In genomic region chr17:34665150-34665802, GRCh38 we compare ENCODE assay signal across 14 cellular contexts.
DNase-seq lines count a peak whose midpoint lies in the region; ATAC-seq and TF ChIP-seq lines count a peak whose summit lies in the region.
"Had no signal": no experiment of that assay in that cellular context is flagged by ENCODE, and none has a peak within 500 bp of the region (broad histone marks: within the 10 kb centered on the region; RNA-seq: fewer than 3 reads in every experiment).

No MANE protein-coding gene starts in this region.

- no peak overlapping the region for H3K4me3 Mint-ChIP-seq in activated CD8-positive, alpha-beta T cell treated with anti-CD3 and anti-CD28 coated beads for 36 hours
- H3K4me3 Mint-ChIP-seq in activated CD8-positive, alpha-beta T cell treated with anti-CD3 and anti-CD28 coated beads, Interleukin-2, amount 10 ng/mL, durations not matched to agents 7 days and 5 days: no peak overlapping the region
- H3K4me3 Mint-ChIP-seq: activated CD8-positive, alpha-beta memory T cell treated with anti-CD3 and anti-CD28 coated beads, Interleukin-2, amount 10 ng/mL, durations not matched to agents 7 days and 5 days; nephron progenitor cell had no signal

- H3K79me1 ChIP-seq in mesendoderm (ENCODE audit: low read length): no peaks in the 10 kb centered on the region

- no peaks in the 10 kb centered on the region for H3K9me3 Mint-ChIP-seq in activated CD8-positive, alpha-beta T cell treated with anti-CD3 and anti-CD28 coated beads for 36 hours
- no peaks in the 10 kb centered on the region for H3K9me3 Mint-ChIP-seq in activated CD8-positive, alpha-beta T cell treated with anti-CD3 and anti-CD28 coated beads, Interleukin-2, amount 10 ng/mL, durations not matched to agents 7 days and 5 days (ENCODE audit: insufficient read depth)
- H3K9me3 Mint-ChIP-seq: nephron progenitor cell had no signal

- H3K36me3 ChIP-seq in H7 (replicated peaks; ENCODE audit: control insufficient read depth, insufficient read depth, low read length): no peaks in the 10 kb centered on the region
- H3K36me3 ChIP-seq in OCI-LY7 (ENCODE audit: insufficient read depth, low read length): no peaks in the 10 kb centered on the region
- no peaks in the 10 kb centered on the region for H3K36me3 ChIP-seq in mesendoderm (ENCODE audit: control insufficient read depth, insufficient read depth, low read length)
- H3K36me3 ChIP-seq: thyroid gland had no signal

- H3K9me2 ChIP-seq in OCI-LY7 (ENCODE audit: insufficient read depth, low read length): no peaks in the 10 kb centered on the region

- H3K18ac ChIP-seq in mesendoderm (ENCODE audit: low read length): no peak overlapping the region

- H3K4me1 Mint-ChIP-seq in activated CD8-positive, alpha-beta T cell treated with anti-CD3 and anti-CD28 coated beads for 36 hours (ENCODE audit: low read depth): peaks cover 11% of the 10 kb centered on the region
- H3K4me1 Mint-ChIP-seq in activated CD8-positive, alpha-beta T cell treated with anti-CD3 and anti-CD28 coated beads, Interleukin-2, amount 10 ng/mL, durations not matched to agents 7 days and 5 days (ENCODE audit: low read depth): peaks cover 9% of the 10 kb centered on the region

- peak; percentile 53 for ATAC-seq in activated CD8-positive, alpha-beta T cell treated with anti-CD3 and anti-CD28 coated beads for 36 hours
- no peak for ATAC-seq in activated CD8-positive, alpha-beta T cell treated with anti-CD3 and anti-CD28 coated beads, Interleukin-2, amount 10 ng/mL, durations not matched to agents 7 days and 5 days
- ATAC-seq in HG02973 (IDR thresholded peaks at IDR 0.05; ENCODE audit: unreplicated experiment) (no peak), GM19397 (IDR thresholded peaks at IDR 0.05; ENCODE audit: unreplicated experiment) (no peak)
- ATAC-seq: activated CD8-positive, alpha-beta memory T cell treated with anti-CD3 and anti-CD28 coated beads, Interleukin-2, amount 10 ng/mL, durations not matched to agents 7 days and 5 days had no signal

- H3K27me3 Mint-ChIP-seq in activated CD8-positive, alpha-beta T cell treated with anti-CD3 and anti-CD28 coated beads for 36 hours: peaks cover 5% of the 10 kb centered on the region
- H3K27me3 Mint-ChIP-seq in activated CD8-positive, alpha-beta T cell treated with anti-CD3 and anti-CD28 coated beads, Interleukin-2, amount 10 ng/mL, durations not matched to agents 7 days and 5 days (ENCODE audit: low read depth): peaks cover 3% of the 10 kb centered on the region

- no peak overlapping the region for H3K23ac ChIP-seq in mesendoderm (ENCODE audit: low read length)

- H3K4me3 ChIP-seq in H7 (ENCODE audit: insufficient read depth, low read depth, low read length) (no peak overlapping the region), OCI-LY7 (ENCODE audit: low read depth, low read length, poor library complexity, severe bottlenecking) (no peak overlapping the region), mesendoderm (ENCODE audit: low read length) (no peak overlapping the region)
- H3K4me3 ChIP-seq: thyroid gland had no signal

- H2BK15ac ChIP-seq in mesendoderm (replicated peaks; ENCODE audit: low read depth): no peak overlapping the region

- no peak overlapping the region for H2AK5ac ChIP-seq in mesendoderm (ENCODE audit: low read length)

- H3K9ac ChIP-seq in mesendoderm (ENCODE audit: low read length): no peak overlapping the region

- H3K4me2 ChIP-seq in OCI-LY7 (ENCODE audit: low read length) (no peak overlapping the region), mesendoderm (ENCODE audit: low read length) (no peak overlapping the region)

- no peaks in the 10 kb centered on the region for H3K4me1 ChIP-seq in OCI-LY7 (ENCODE audit: insufficient read depth, low read length, poor library complexity, severe bottlenecking)
- peaks cover 1% of the 10 kb centered on the region for H3K4me1 ChIP-seq in mesendoderm (ENCODE audit: control insufficient read depth, low read depth, low read length)
- H3K4me1 ChIP-seq: thyroid gland had no signal

- no peak overlapping the region for H3K27ac ChIP-seq in OCI-LY7 (ENCODE audit: low read depth, low read length, poor library complexity, severe bottlenecking)
- H3K27ac ChIP-seq in mesendoderm (ENCODE audit: low read depth, low read length): no peak overlapping the region
- H3K27ac ChIP-seq: thyroid gland had no signal

- no peaks in the 10 kb centered on the region for H3K9me3 ChIP-seq in OCI-LY7 (ENCODE audit: low read length)
- H3K9me3 ChIP-seq: thyroid gland had no signal

- WGBS in mesendoderm (ENCODE audit: extremely low coverage, insufficient coverage, low lambda C conversion rate): no CpG with 5 or more reads among the region's 12 CpGs

- no peaks in the 10 kb centered on the region for H3K36me3 Mint-ChIP-seq in activated CD8-positive, alpha-beta T cell treated with anti-CD3 and anti-CD28 coated beads for 36 hours (ENCODE audit: low read depth)
- no peaks in the 10 kb centered on the region for H3K36me3 Mint-ChIP-seq in activated CD8-positive, alpha-beta T cell treated with anti-CD3 and anti-CD28 coated beads, Interleukin-2, amount 10 ng/mL, durations not matched to agents 7 days and 5 days (ENCODE audit: low read depth)
- H3K36me3 Mint-ChIP-seq: activated CD8-positive, alpha-beta memory T cell treated with anti-CD3 and anti-CD28 coated beads, Interleukin-2, amount 10 ng/mL, durations not matched to agents 7 days and 5 days had no signal

- H2BK120ac ChIP-seq in mesendoderm (ENCODE audit: low read depth, low read length): no peak overlapping the region

- H3K56ac ChIP-seq in mesendoderm (ENCODE audit: low read length): no peak overlapping the region

- no TSS peak for BruUV-seq in OCI-LY7 (replicated peaks; lab: Mats Ljungman, UMichigan)

- peak; percentile 13 for DNase-seq in activated CD8-positive, alpha-beta T cell treated with anti-CD3 and anti-CD28 coated beads for 36 hours
- no peak for DNase-seq in activated CD8-positive, alpha-beta T cell treated with anti-CD3 and anti-CD28 coated beads, Interleukin-2, amount 10 ng/mL, durations not matched to agents 7 days and 5 days
- DNase-seq in H7: peak; percentile 72
- peak; percentile 3 for DNase-seq in OCI-LY7 (ENCODE audit: low spot score)
- DNase-seq in mesendoderm: peak; percentile 14
- DNase-seq in hepatic stellate cell (ENCODE audit: low spot score): no peak
- DNase-seq: activated CD8-positive, alpha-beta memory T cell treated with anti-CD3 and anti-CD28 coated beads, Interleukin-2, amount 10 ng/mL, durations not matched to agents 7 days and 5 days; caudate nucleus; SHP77; stimulated activated CD8-positive, alpha-beta memory T cell treated with anti-CD3 and anti-CD28 coated beads, Interleukin-4, amount 100 ng/mL, for 48 hours; thyroid gland had no signal

- no peak for TF ChIP-seq CTCF in activated CD8-positive, alpha-beta T cell treated with anti-CD3 and anti-CD28 coated beads for 36 hours (IDR thresholded peaks at IDR 0.05)
- TF ChIP-seq CTCF in OCI-LY7 (conservative IDR thresholded peaks at IDR 0.05; ENCODE audit: low read length): no peak

- no peak overlapping the region for H2BK5ac ChIP-seq in mesendoderm (ENCODE audit: low read length)

- intact Hi-C loops in activated CD8-positive, alpha-beta T cell treated with anti-CD3 and anti-CD28 coated beads for 36 hours (cut with micrococcal nuclease): no loop called here
- intact Hi-C loops in OCI-LY7 (cut with micrococcal nuclease; ENCODE audit: unreplicated experiment): no loop called here

- no peak overlapping the region for H4K8ac ChIP-seq in mesendoderm (ENCODE audit: low read depth, low read length)

- H3K27ac Mint-ChIP-seq in activated CD8-positive, alpha-beta T cell treated with anti-CD3 and anti-CD28 coated beads for 36 hours: peak overlapping the region; percentile 16
- H3K27ac Mint-ChIP-seq in activated CD8-positive, alpha-beta T cell treated with anti-CD3 and anti-CD28 coated beads, Interleukin-2, amount 10 ng/mL, durations not matched to agents 7 days and 5 days: no peak overlapping the region
- H3K27ac Mint-ChIP-seq: activated CD8-positive, alpha-beta memory T cell treated with anti-CD3 and anti-CD28 coated beads, Interleukin-2, amount 10 ng/mL, durations not matched to agents 7 days and 5 days; nephron progenitor cell had no signal

- H3K27me3 ChIP-seq in H7 (ENCODE audit: control insufficient read depth, insufficient read depth, low read length): no peaks in the 10 kb centered on the region
- H3K27me3 ChIP-seq in mesendoderm (ENCODE audit: insufficient read depth, low read length, poor library complexity): no peaks in the 10 kb centered on the region
- H3K27me3 ChIP-seq: thyroid gland had no signal

- H4K20me1 ChIP-seq in OCI-LY7 (ENCODE audit: insufficient read depth, low read length): no peaks in the 10 kb centered on the region

- no peak overlapping the region for H4K5ac ChIP-seq in mesendoderm (ENCODE audit: low read length)

- no peak overlapping the region for H3K4ac ChIP-seq in mesendoderm (ENCODE audit: low read depth, low read length)

- CTCF ChIA-PET in activated CD8-positive, alpha-beta T cell treated with anti-CD3 and anti-CD28 coated beads for 36 hours (lab: Charles Lee): no interaction called here
- CTCF ChIA-PET in activated CD8-positive, alpha-beta T cell treated with anti-CD3 and anti-CD28 coated beads, Interleukin-2, amount 10 ng/mL, durations not matched to agents 7 days and 5 days (lab: Charles Lee): no interaction called here
- CTCF ChIA-PET in OCI-LY7 (lab: Charles Lee; ENCODE audit: unreplicated experiment): no interaction called here

- POLR2A ChIA-PET in activated CD8-positive, alpha-beta T cell treated with anti-CD3 and anti-CD28 coated beads for 36 hours (lab: Charles Lee): interaction anchor here (1.1 kb wide), 1 partner anchor 14 kb away, joined by 3 read pairs; no protein-coding TSS in a partner anchor
- POLR2A ChIA-PET in activated CD8-positive, alpha-beta T cell treated with anti-CD3 and anti-CD28 coated beads, Interleukin-2, amount 10 ng/mL, durations not matched to agents 7 days and 5 days (lab: Charles Lee): no interaction called here
- POLR2A ChIA-PET in OCI-LY7 (lab: Charles Lee): no interaction called here

- H3K79me2 ChIP-seq in OCI-LY7 (ENCODE audit: insufficient read depth, low read depth, low read length) (no peaks in the 10 kb centered on the region), mesendoderm (ENCODE audit: control insufficient read depth, insufficient read depth, low read length) (no peaks in the 10 kb centered on the region)

- H2AFZ ChIP-seq in OCI-LY7 (ENCODE audit: low read length): no peak overlapping the region

Comparison
In these comparisons a context has a peak if more than half of its experiments do, and no peak if none do; other contexts are left out.
1. DNase-seq: peak in activated CD8-positive, alpha-beta T cell treated with anti-CD3 and anti-CD28 coated beads for 36 hours (single experiment), H7 (single experiment), OCI-LY7 (single experiment) and mesendoderm (single experiment); none in activated CD8-positive, alpha-beta T cell treated with anti-CD3 and anti-CD28 coated beads, Interleukin-2, amount 10 ng/mL, durations not matched to agents 7 days and 5 days (single experiment) and hepatic stellate cell (single experiment).